Comparison of ENCODE assay signal across 29 cellular contexts in the genomic region with DNA sequence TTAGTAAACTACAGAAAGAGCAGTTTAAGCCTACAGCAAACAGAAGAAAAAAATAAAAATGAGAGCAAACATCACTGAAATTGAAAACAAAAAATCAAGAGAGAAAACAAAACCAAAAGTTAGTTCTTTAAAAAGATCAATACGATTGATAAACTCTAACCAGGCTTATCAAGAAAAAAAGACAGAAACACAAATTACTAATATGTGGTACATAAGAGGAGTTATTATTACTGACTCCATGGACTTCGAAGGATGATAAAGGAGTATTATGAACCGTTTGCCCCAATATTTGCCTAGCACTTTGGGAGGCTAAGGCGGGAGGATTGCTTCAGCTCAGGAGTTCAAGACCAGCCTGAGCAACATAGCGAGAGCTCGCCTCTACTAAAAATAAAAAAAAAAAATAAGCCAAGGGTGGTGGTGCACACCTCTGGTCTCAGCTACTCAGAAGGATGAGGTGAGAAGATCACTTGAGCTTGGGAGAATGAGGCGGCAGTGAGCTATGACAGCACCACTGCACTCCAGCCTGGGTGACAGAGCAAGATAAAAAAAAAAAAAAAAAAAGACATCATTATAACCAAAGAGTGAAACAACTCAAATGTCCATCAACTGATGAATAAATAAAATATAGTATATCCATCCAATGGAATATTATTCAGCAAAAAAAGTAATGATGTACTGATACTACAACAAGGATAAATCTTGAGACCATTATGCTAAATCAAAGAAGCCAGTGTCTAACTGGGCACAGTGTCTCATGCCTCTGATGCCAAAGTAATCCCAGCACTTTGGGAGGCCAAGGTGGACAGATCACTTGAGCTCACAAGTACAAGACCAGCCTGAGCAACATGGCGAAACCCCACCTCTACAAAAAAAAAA. TPM values are rescaled to one million over a fixed set of nuclear protein-coding genes. Genes with fewer than 3 reads are reported as not detected.
DNase-seq lines count a peak whose midpoint lies in the region; ATAC-seq, FAIRE-seq and TF ChIP-seq lines count a peak whose summit lies in the region.
"Had no signal": no experiment of that assay in that cellular context is flagged by ENCODE, and none has a peak within 500 bp of the region (broad histone marks: within the 10 kb centered on the region; RNA-seq: fewer than 3 reads in every experiment).

No MANE protein-coding gene starts in this region.

- H3K9me3 Mint-ChIP-seq in activated CD8-positive, alpha-beta memory T cell treated with anti-CD3 and anti-CD28 coated beads, Interleukin-2, amount 10 ng/mL, durations not matched to agents 7 days and 5 days (ENCODE audit: low read depth), result no peaks in the 10 kb centered on the region
- no peaks in the 10 kb centered on the region for H3K9me3 Mint-ChIP-seq in CD8-positive, alpha-beta memory T cell
- peaks cover 13% of the 10 kb centered on the region for H3K9me3 Mint-ChIP-seq in activated T-helper 2 cell treated with anti-CD3 and anti-CD28 coated beads, Interferon-gamma antibody, Interleukin-2, Interleukin-4, amounts not matched to agents 10 μg/mL and 5 μg/mL and 100 μg/mL, durations not matched to agents 14 hours and 24 hours and 36 hours
- H3K9me3 Mint-ChIP-seq in naive thymus-derived CD8-positive, alpha-beta T cell, result no peaks in the 10 kb centered on the region
- peaks cover 0 to 8% (median 0%) of the 10 kb centered on the region in 11 donors for H3K9me3 Mint-ChIP-seq in naive thymus-derived CD4-positive, alpha-beta T cell
- H3K9me3 Mint-ChIP-seq: dendritic cell treated with granulocyte-macrophage colony-stimulating factor and Interleukin-4, amounts not matched to agents 40 ng/mL and 50 ng/mL, for 4 days had no signal

- POLR2A ChIA-PET in CD8-positive, alpha-beta memory T cell (lab: Charles Lee), result interaction anchor here (0.6 kb wide), 1 partner anchor 17 kb away, joined by 4 read pairs; no protein-coding TSS in a partner anchor
- POLR2A ChIA-PET in naive thymus-derived CD8-positive, alpha-beta T cell (lab: Charles Lee), result interaction anchor here (0.7 kb wide), 1 partner anchor 63 kb away, joined by 3 read pairs; no protein-coding TSS in a partner anchor
- POLR2A ChIA-PET in naive thymus-derived CD4-positive, alpha-beta T cell (lab: Charles Lee), result no interaction called here

- CTCF ChIA-PET in activated CD8-positive, alpha-beta memory T cell treated with anti-CD3 and anti-CD28 coated beads, Interleukin-2, amount 10 ng/mL, durations not matched to agents 7 days and 5 days (lab: Charles Lee), result interaction anchor here (0.7 to 2.2 kb wide), 7 partner anchors 9 to 176 kb away, joined by 3 to 7 read pairs (median 3); a partner anchor contains a TSS
- CTCF ChIA-PET in CD8-positive, alpha-beta memory T cell (lab: Charles Lee), result interaction anchor here (1.0 kb wide), 1 partner anchor 17 kb away, joined by 7 read pairs; no protein-coding TSS in a partner anchor
- CTCF ChIA-PET in naive thymus-derived CD4-positive, alpha-beta T cell (lab: Charles Lee), result no interaction called here

- no peak for FAIRE-seq in kidney (lab: Jason Lieb, UNC)
- FAIRE-seq: HTR-8/SVneo, islet of Langerhans, K562, TTC549 had no signal

- H3K4me3 ChIP-seq in CD8-positive, alpha-beta memory T cell (ENCODE audit: low read length), result no peak overlapping the region
- H3K4me3 ChIP-seq in kidney (ENCODE audit: low read length in 2 of 2), result no peak overlapping the region
- no peak overlapping the region for H3K4me3 ChIP-seq in naive thymus-derived CD4-positive, alpha-beta T cell (ENCODE audit: low read length)
- H3K4me3 ChIP-seq: esophagus muscularis mucosa, K562, left ventricle myocardium inferior had no signal

- H3K27me3 Mint-ChIP-seq in activated CD8-positive, alpha-beta memory T cell treated with anti-CD3 and anti-CD28 coated beads, Interleukin-2, amount 10 ng/mL, durations not matched to agents 7 days and 5 days, result no peaks in the 10 kb centered on the region
- no peaks in the 10 kb centered on the region for H3K27me3 Mint-ChIP-seq in CD8-positive, alpha-beta memory T cell
- no peaks in the 10 kb centered on the region for H3K27me3 Mint-ChIP-seq in activated T-helper 2 cell treated with anti-CD3 and anti-CD28 coated beads, Interferon-gamma antibody, Interleukin-2, Interleukin-4, amounts not matched to agents 10 μg/mL and 5 μg/mL and 100 μg/mL, durations not matched to agents 14 hours and 24 hours and 36 hours (ENCODE audit: low read depth)
- no peaks in the 10 kb centered on the region for H3K27me3 Mint-ChIP-seq in naive thymus-derived CD8-positive, alpha-beta T cell
- H3K27me3 Mint-ChIP-seq in naive thymus-derived CD4-positive, alpha-beta T cell, result no peaks in the 10 kb centered on the region
- H3K27me3 Mint-ChIP-seq: B cell; dendritic cell treated with granulocyte-macrophage colony-stimulating factor and Interleukin-4, amounts not matched to agents 40 ng/mL and 50 ng/mL, for 4 days; type B pancreatic cell had no signal

- peaks cover 15% of the 10 kb centered on the region for H3K4me1 ChIP-seq in CD8-positive, alpha-beta memory T cell (ENCODE audit: insufficient read depth, low read length)
- H3K4me1 ChIP-seq in kidney (ENCODE audit: control insufficient read depth in 1 of 2, insufficient read depth in 1 of 2, low read depth in 1 of 2, low read length in 2 of 2), result no peaks in the 10 kb centered on the region
- H3K4me1 ChIP-seq in naive thymus-derived CD4-positive, alpha-beta T cell (ENCODE audit: control insufficient read depth in 2 of 2, insufficient read depth in 2 of 2, low read length in 2 of 2), result peaks cover 0 to 13% of the 10 kb centered on the region in 2 donors
- H3K4me1 ChIP-seq: Caco-2 had no signal

- peaks cover 13% of the 10 kb centered on the region for H3K36me3 ChIP-seq in CD8-positive, alpha-beta memory T cell (ENCODE audit: insufficient read depth, low read length)
- H3K36me3 ChIP-seq in kidney (ENCODE audit: control insufficient read depth in 1 of 2, insufficient read depth in 2 of 2, low read length in 2 of 2), result peaks cover 11 to 12% of the 10 kb centered on the region in 2 donors
- peaks cover 9 to 17% (median 10%) of the 10 kb centered on the region in 3 experiments for H3K36me3 ChIP-seq in naive thymus-derived CD4-positive, alpha-beta T cell (ENCODE audit: control insufficient read depth in 2 of 3, insufficient read depth in 3 of 3, low read length in 3 of 3)

- intact Hi-C loops in activated T-helper 2 cell treated with anti-CD3 and anti-CD28 coated beads, Interferon-gamma antibody, Interleukin-2, Interleukin-4, amounts not matched to agents 10 μg/mL and 5 μg/mL and 100 μg/mL, durations not matched to agents 14 hours and 24 hours and 36 hours (cut with micrococcal nuclease), result no loop called here
- intact Hi-C loops in kidney (cut with DNase I), result no loop called here
- intact Hi-C loops in naive thymus-derived CD4-positive, alpha-beta T cell (cut with micrococcal nuclease), result no loop called here

- H3K27me3 ChIP-seq in CD8-positive, alpha-beta memory T cell (ENCODE audit: insufficient read depth, low read length, poor library complexity, severe bottlenecking), result no peaks in the 10 kb centered on the region
- no peaks in the 10 kb centered on the region for H3K27me3 ChIP-seq in naive thymus-derived CD4-positive, alpha-beta T cell (ENCODE audit: control insufficient read depth in 2 of 2, insufficient read depth in 2 of 2, low read length in 2 of 2)
- H3K27me3 ChIP-seq: esophagus muscularis mucosa had no signal

- H3K4me1 Mint-ChIP-seq in activated CD8-positive, alpha-beta memory T cell treated with anti-CD3 and anti-CD28 coated beads, Interleukin-2, amount 10 ng/mL, durations not matched to agents 7 days and 5 days, result peaks cover 33% of the 10 kb centered on the region
- peaks cover 47 to 63% (median 57%) of the 10 kb centered on the region in 3 donors for H3K4me1 Mint-ChIP-seq in CD8-positive, alpha-beta memory T cell
- peaks cover 32% of the 10 kb centered on the region for H3K4me1 Mint-ChIP-seq in activated T-helper 2 cell treated with anti-CD3 and anti-CD28 coated beads, Interferon-gamma antibody, Interleukin-2, Interleukin-4, amounts not matched to agents 10 μg/mL and 5 μg/mL and 100 μg/mL, durations not matched to agents 14 hours and 24 hours and 36 hours (ENCODE audit: low read depth)
- peaks cover 15 to 45% (median 44%) of the 10 kb centered on the region in 4 donors for H3K4me1 Mint-ChIP-seq in naive thymus-derived CD8-positive, alpha-beta T cell
- peaks cover 33 to 59% (median 51%) of the 10 kb centered on the region in 7 donors for H3K4me1 Mint-ChIP-seq in naive thymus-derived CD4-positive, alpha-beta T cell

- H3K9ac ChIP-seq in kidney (ENCODE audit: low read length in 2 of 2), result no peak overlapping the region

- H3K36me3 Mint-ChIP-seq in activated CD8-positive, alpha-beta memory T cell treated with anti-CD3 and anti-CD28 coated beads, Interleukin-2, amount 10 ng/mL, durations not matched to agents 7 days and 5 days, result peaks cover 37% of the 10 kb centered on the region
- H3K36me3 Mint-ChIP-seq in CD8-positive, alpha-beta memory T cell, result peaks cover 9 to 44% (median 12%) of the 10 kb centered on the region in 3 donors
- H3K36me3 Mint-ChIP-seq in activated T-helper 2 cell treated with anti-CD3 and anti-CD28 coated beads, Interferon-gamma antibody, Interleukin-2, Interleukin-4, amounts not matched to agents 10 μg/mL and 5 μg/mL and 100 μg/mL, durations not matched to agents 14 hours and 24 hours and 36 hours (ENCODE audit: low read depth), result peaks cover 48% of the 10 kb centered on the region
- peaks cover 0 to 51% (median 15%) of the 10 kb centered on the region in 3 donors for H3K36me3 Mint-ChIP-seq in naive thymus-derived CD8-positive, alpha-beta T cell
- H3K36me3 Mint-ChIP-seq in naive thymus-derived CD4-positive, alpha-beta T cell, result peaks cover 5 to 38% (median 26%) of the 10 kb centered on the region in 5 donors

- peak overlapping the region; percentile 65 for H3K4me3 Mint-ChIP-seq in activated CD8-positive, alpha-beta memory T cell treated with anti-CD3 and anti-CD28 coated beads, Interleukin-2, amount 10 ng/mL, durations not matched to agents 7 days and 5 days
- H3K4me3 Mint-ChIP-seq in CD8-positive, alpha-beta memory T cell, result peak overlapping the region; percentile 15 to 82 (median 59)
- H3K4me3 Mint-ChIP-seq in activated T-helper 2 cell treated with anti-CD3 and anti-CD28 coated beads, Interferon-gamma antibody, Interleukin-2, Interleukin-4, amounts not matched to agents 10 μg/mL and 5 μg/mL and 100 μg/mL, durations not matched to agents 14 hours and 24 hours and 36 hours (ENCODE audit: low read depth), result peak overlapping the region; percentile 18
- peak overlapping the region in 6 of 10 donors; percentile 8 to 43 (median 34) for H3K4me3 Mint-ChIP-seq in naive thymus-derived CD8-positive, alpha-beta T cell
- H3K4me3 Mint-ChIP-seq in naive thymus-derived CD4-positive, alpha-beta T cell, result peak overlapping the region in 3 of 10 donors; percentile 7 to 21 (median 16)
- H3K4me3 Mint-ChIP-seq: B cell; dendritic cell treated with granulocyte-macrophage colony-stimulating factor and Interleukin-4, amounts not matched to agents 40 ng/mL and 50 ng/mL, for 4 days; type B pancreatic cell had no signal

- H3K9me3 ChIP-seq in CD8-positive, alpha-beta memory T cell (ENCODE audit: low read length), result no peaks in the 10 kb centered on the region
- H3K9me3 ChIP-seq in kidney (ENCODE audit: control insufficient read depth in 1 of 2, low read length in 2 of 2), result no peaks in the 10 kb centered on the region
- no peaks in the 10 kb centered on the region for H3K9me3 ChIP-seq in naive thymus-derived CD4-positive, alpha-beta T cell (ENCODE audit: control insufficient read depth in 2 of 3, low read length in 3 of 3)
- H3K9me3 ChIP-seq: esophagus muscularis mucosa, left ventricle myocardium inferior had no signal

- TF ChIP-seq CTCF in kidney (IDR thresholded peaks at IDR 0.05; ENCODE audit: borderline replicate concordance, extremely low read depth, insufficient read depth), result no peak

- H3K27ac ChIP-seq in CD8-positive, alpha-beta memory T cell (ENCODE audit: low read depth, low read length), result no peak overlapping the region
- H3K27ac ChIP-seq in kidney (ENCODE audit: low read depth in 2 of 2, low read length in 2 of 2), result no peak overlapping the region
- H3K27ac ChIP-seq in naive thymus-derived CD4-positive, alpha-beta T cell (ENCODE audit: low read depth, low read length), result no peak overlapping the region
- H3K27ac ChIP-seq: esophagus muscularis mucosa, left ventricle myocardium inferior had no signal

- ATAC-seq in activated CD8-positive, alpha-beta memory T cell treated with anti-CD3 and anti-CD28 coated beads, Interleukin-2, amount 10 ng/mL, durations not matched to agents 7 days and 5 days, result peak; percentile 82
- no peak for ATAC-seq in naive thymus-derived CD8-positive, alpha-beta T cell
- no peak for ATAC-seq in GM21825 (IDR thresholded peaks at IDR 0.05; ENCODE audit: unreplicated experiment)
- ATAC-seq in naive thymus-derived CD4-positive, alpha-beta T cell, result no peak
- ATAC-seq: K562 had no signal

- peak overlapping the region; percentile 87 for H3K27ac Mint-ChIP-seq in activated CD8-positive, alpha-beta memory T cell treated with anti-CD3 and anti-CD28 coated beads, Interleukin-2, amount 10 ng/mL, durations not matched to agents 7 days and 5 days
- peak overlapping the region in 7 of 8 donors; percentile 45 to 95 (median 78) for H3K27ac Mint-ChIP-seq in CD8-positive, alpha-beta memory T cell
- peak overlapping the region; percentile 46 for H3K27ac Mint-ChIP-seq in activated T-helper 2 cell treated with anti-CD3 and anti-CD28 coated beads, Interferon-gamma antibody, Interleukin-2, Interleukin-4, amounts not matched to agents 10 μg/mL and 5 μg/mL and 100 μg/mL, durations not matched to agents 14 hours and 24 hours and 36 hours
- H3K27ac Mint-ChIP-seq in naive thymus-derived CD8-positive, alpha-beta T cell, result peak overlapping the region in 5 of 10 donors; percentile 6 to 86 (median 34)
- H3K27ac Mint-ChIP-seq in naive thymus-derived CD4-positive, alpha-beta T cell, result peak overlapping the region in 2 of 9 donors; percentile 31 to 61
- H3K27ac Mint-ChIP-seq: B cell; dendritic cell treated with granulocyte-macrophage colony-stimulating factor and Interleukin-4, amounts not matched to agents 40 ng/mL and 50 ng/mL, for 4 days; type B pancreatic cell had no signal

- no peak for DNase-seq in activated CD8-positive, alpha-beta memory T cell treated with anti-CD3 and anti-CD28 coated beads, Interleukin-2, amount 10 ng/mL, durations not matched to agents 7 days and 5 days
- DNase-seq in activated CD8-positive, alpha-beta memory T cell treated with anti-CD3 and anti-CD28 coated beads, Interleukin-2, amount 50 U/mL, for 48 hours, result no peak
- DNase-seq in CD8-positive, alpha-beta memory T cell, result no peak
- no peak for DNase-seq in activated T-helper 2 cell treated with anti-CD3 and anti-CD28 coated beads, Interferon-gamma antibody, Interleukin-2, Interleukin-4, amounts not matched to agents 10 μg/mL and 5 μg/mL and 100 μg/mL, durations not matched to agents 14 hours and 24 hours and 36 hours (ENCODE audit: low spot score)
- no peak for DNase-seq in naive thymus-derived CD8-positive, alpha-beta T cell
- DNase-seq in kidney, result no peak
- no peak for DNase-seq in naive thymus-derived CD4-positive, alpha-beta T cell
- DNase-seq: activated gamma-delta T cell; Caco-2; caudate nucleus; DMS53; foreskin fibroblast; H7; left ventricle myocardium inferior; NCI-H1105; NCI-H1930; NCI-H2171 treated with DMSO at 0.1 percent for 48 hours; NCI-H510A; occipital lobe; stimulated activated CD4-positive, alpha-beta T cell treated with anti-CD3 and anti-CD28 coated beads, Interleukin-4, amount 100 ng/mL, for 4 hours had no signal

RNA-seq across cellular contexts. Expression of a gene that starts 12.9 kb away (rescaled TPM):
- 10 to 100 TPM; 56.9 to 70.9 TPM for total RNA-seq in activated CD8-positive, alpha-beta memory T cell treated with anti-CD3 and anti-CD28 coated beads, Interleukin-2, amount 10 ng/mL, durations not matched to agents 7 days and 5 days
- total RNA-seq in CD8-positive, alpha-beta memory T cell, result 10 to 100 TPM; 51.2 to 53.4 TPM
- polyA plus RNA-seq in CD8-positive, alpha-beta memory T cell, result 59.8 TPM
- 52.3 and 52.4 TPM in 2 replicates for total RNA-seq in activated T-helper 2 cell treated with anti-CD3 and anti-CD28 coated beads, Interferon-gamma antibody, Interleukin-2, Interleukin-4, amounts not matched to agents 10 μg/mL and 5 μg/mL and 100 μg/mL, durations not matched to agents 14 hours and 24 hours and 36 hours
- total RNA-seq in naive thymus-derived CD8-positive, alpha-beta T cell, result 10 to 100 TPM; 75.4 to 77.6 TPM
- 10 to 100 TPM; 54.7 to 57.8 (median 56.5) TPM for polyA plus RNA-seq in naive thymus-derived CD8-positive, alpha-beta T cell
- 51.2 TPM for total RNA-seq in kidney
- 36.5 TPM for polyA plus RNA-seq in kidney (ENCODE audit: insufficient read depth, low read depth, low replicate concordance)
- 10 to 100 TPM; 50.5 to 66.0 (median 60.6) TPM for total RNA-seq in naive thymus-derived CD4-positive, alpha-beta T cell
- polyA plus RNA-seq in naive thymus-derived CD4-positive, alpha-beta T cell, result 10 to 100 TPM; 45.8 to 72.0 TPM
